ENCODE assay signal across 23 cellular contexts in the genomic region with DNA sequence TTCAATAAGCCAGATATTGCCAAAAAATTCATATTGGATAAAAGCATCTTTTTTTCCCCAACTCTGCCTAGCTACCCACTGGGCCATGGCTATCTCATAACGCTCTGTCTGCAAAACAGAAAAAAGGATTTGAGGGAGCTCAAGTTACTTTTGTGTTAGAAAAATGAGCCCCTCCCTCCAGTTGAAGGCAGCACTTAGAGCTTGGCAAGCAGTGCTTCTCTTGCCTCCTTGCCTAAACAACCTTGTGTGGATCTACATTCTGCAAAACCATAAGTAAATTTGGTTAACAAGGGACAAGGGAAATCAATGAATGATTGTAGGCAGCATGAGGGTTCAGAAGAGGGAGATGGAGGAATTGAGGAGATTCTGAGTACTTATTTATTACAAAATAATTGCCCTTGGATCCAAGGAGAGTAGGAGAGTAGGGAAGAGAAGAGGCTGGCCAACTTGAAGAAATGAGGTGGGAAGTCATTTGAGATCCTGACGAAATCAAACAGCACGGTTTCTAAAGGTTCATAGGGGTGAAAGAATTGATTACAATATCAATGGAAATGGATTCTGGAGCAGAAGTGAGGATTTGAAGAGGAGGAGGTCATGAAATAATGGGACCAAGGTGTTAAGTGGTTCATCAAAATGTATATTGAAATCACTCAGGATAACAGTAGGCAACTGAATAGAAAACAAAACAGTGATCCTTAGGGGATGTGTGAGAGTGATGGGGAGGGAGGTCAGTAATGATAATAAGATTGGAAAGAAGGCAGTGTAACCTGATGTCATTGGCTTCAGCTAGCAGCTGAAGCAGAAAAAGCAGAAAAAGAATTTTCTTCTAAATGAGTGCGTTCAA.
DNase-seq lines count a peak whose midpoint lies in the region; ATAC-seq, FAIRE-seq and TF ChIP-seq lines count a peak whose summit lies in the region.
"Had no signal": no experiment of that assay in that cellular context is flagged by ENCODE, and none has a peak within 500 bp of the region (broad histone marks: within the 10 kb centered on the region; RNA-seq: fewer than 3 reads in every experiment).

No MANE protein-coding gene starts in this region.

- TF ChIP-seq CTCF in H1 (IDR thresholded peaks at IDR 0.05; ENCODE audit: control extremely low read depth in 1 of 3, insufficient read depth in 1 of 3, low read depth in 1 of 3, low read length in 3 of 3), result no peak

- no peak overlapping the region for H2BK15ac ChIP-seq in H1 (ENCODE audit: low read length)
- H2BK15ac ChIP-seq in mesendoderm (replicated peaks; ENCODE audit: low read depth), result no peak overlapping the region

- H3K9ac ChIP-seq in HUES48 (ENCODE audit: low read depth, low read length), result no peak overlapping the region
- no peak overlapping the region for H3K9ac ChIP-seq in H1 (replicated peaks in 1 of 4; ENCODE audit: extremely low read depth in 1 of 4, low read depth in 3 of 4, low read length in 3 of 4)
- no peak overlapping the region for H3K9ac ChIP-seq in mesendoderm (ENCODE audit: low read length)
- H3K9ac ChIP-seq: GM23248 had no signal

- H3K23ac ChIP-seq in H1 (ENCODE audit: insufficient read length) (no peak overlapping the region), mesendoderm (ENCODE audit: low read length) (no peak overlapping the region)

- 19% methylated on average over 4 of the region's 4 CpGs; no CpG with 5 or more reads in 1 of the 2 experiments for WGBS in H1 (ENCODE audit: extremely low coverage in 1 of 2, insufficient coverage in 1 of 2, insufficient read length in 1 of 2, insufficient replicate concordance in 2 of 2, low coverage in 1 of 2, low lambda C conversion rate in 2 of 2, missing lambda C conversion rate in 1 of 2), 2 experiments
- WGBS in iPS DF 6.9 (ENCODE audit: insufficient coverage, insufficient read length), result no CpG with 5 or more reads among the region's 4 CpGs
- WGBS in mesendoderm (ENCODE audit: extremely low coverage, insufficient coverage, low lambda C conversion rate), result no CpG with 5 or more reads among the region's 4 CpGs

- H3K27ac ChIP-seq in HUES48 (ENCODE audit: low read depth, low read length) (peak overlapping the region; percentile 49), H1 (ENCODE audit: low read depth, low read length) (no peak overlapping the region), iPS DF 6.9 (ENCODE audit: low read length) (no peak overlapping the region), mesendoderm (ENCODE audit: low read depth, low read length) (no peak overlapping the region)
- H3K27ac ChIP-seq: A549, C4-2B, GM23248 had no signal

- H3K27me3 Mint-ChIP-seq in stimulated activated naive B cell treated with anti-CD40 and anti-IgM and Interleukin-4, amounts not matched to agents 10 μg/mL and 1 μg/mL and 100 μg/mL, for 72 hours, result no peaks in the 10 kb centered on the region
- H3K27me3 Mint-ChIP-seq: CD4-positive, alpha-beta memory T cell had no signal

- H2AFZ ChIP-seq in H1 (ENCODE audit: low read length), result peak overlapping the region; percentile 13; the same call in 1 of the 2 replicates
- H2AFZ ChIP-seq: GM23248 had no signal

- H4K5ac ChIP-seq in H1 (ENCODE audit: insufficient read length, low read depth, low read length) (no peak overlapping the region), mesendoderm (ENCODE audit: low read length) (no peak overlapping the region)

- H4K8ac ChIP-seq in H1 (ENCODE audit: extremely low read depth, insufficient read depth, low read length), result no peak overlapping the region
- H4K8ac ChIP-seq in mesendoderm (ENCODE audit: low read depth, low read length), result no peak overlapping the region

- ATAC-seq in stimulated activated naive B cell treated with anti-CD40 and anti-IgM and Interleukin-4, amounts not matched to agents 10 μg/mL and 1 μg/mL and 100 μg/mL, for 72 hours (replicated peaks), result no peak
- ATAC-seq: A549 had no signal

- TF ChIP-seq EP300 in H1 (IDR thresholded peaks at IDR 0.05; ENCODE audit: borderline replicate concordance in 1 of 2, low read depth in 2 of 2, low read length in 2 of 2), result no peak

- no peaks in the 10 kb centered on the region for H3K9me3 Mint-ChIP-seq in stimulated activated naive B cell treated with anti-CD40 and anti-IgM and Interleukin-4, amounts not matched to agents 10 μg/mL and 1 μg/mL and 100 μg/mL, for 72 hours
- H3K9me3 Mint-ChIP-seq: HFFc6 had no signal

- H2BK12ac ChIP-seq in H1 (ENCODE audit: low read depth, low read length), result no peak overlapping the region

- DNase-seq in H1 (ENCODE audit: low read depth in 1 of 2, low spot score in 2 of 2) (peak in 1 of 2 experiments; percentile 42), iPS DF 6.9 (ENCODE audit: low read depth, low spot score) (peak; percentile 22), mesendoderm (peak; percentile 15), pons (ENCODE audit: low spot score) (no peak)
- DNase-seq in stimulated activated naive B cell treated with anti-CD40 and anti-IgM and Interleukin-4, amounts not matched to agents 10 μg/mL and 1 μg/mL and 100 μg/mL, for 72 hours, result no peak
- no peak for DNase-seq in activated CD8-positive, alpha-beta memory T cell treated with anti-CD3 and anti-CD28 coated beads, Interleukin-2, amount 50 U/mL, for 4 hours
- DNase-seq in activated naive CD4-positive, alpha-beta T cell treated with anti-CD3 and anti-CD28 coated beads, Interleukin-2, amount 50 U/mL, for 16 hours, result no peak
- DNase-seq: BE2C; CD4-positive, alpha-beta memory T cell; COR-L47; DMS153; DMS79 treated with DMSO at 0.1 percent for 48 hours; EL; GM23248; HCEC 1CT; HFFc6 had no signal

- H3K14ac ChIP-seq in H1 (ENCODE audit: insufficient read length), result no peak overlapping the region

- H3K23me2 ChIP-seq in H1 (ENCODE audit: low read depth, low read length), result no peaks in the 10 kb centered on the region

- H4K91ac ChIP-seq in H1 (replicated peaks; ENCODE audit: insufficient read length, low read length), result no peak overlapping the region

- H2BK120ac ChIP-seq in H1 (replicated peaks; ENCODE audit: low read depth, low read length) (no peak overlapping the region), mesendoderm (ENCODE audit: low read depth, low read length) (no peak overlapping the region)

- no peaks in the 10 kb centered on the region for H3K79me2 ChIP-seq in H1 (ENCODE audit: control insufficient read depth in 1 of 2, insufficient read depth in 2 of 2, low read length in 2 of 2)
- no peaks in the 10 kb centered on the region for H3K79me2 ChIP-seq in mesendoderm (ENCODE audit: control insufficient read depth, insufficient read depth, low read length)

- TF ChIP-seq RAD21 in H1 (IDR thresholded peaks at IDR 0.05 in 1 of 2, conservative IDR thresholded peaks at IDR 0.05 in 1 of 2; ENCODE audit: low read depth in 2 of 2, low read length in 2 of 2), result no peak

- H2BK5ac ChIP-seq in H1 (ENCODE audit: low read depth, low read length) (no peak overlapping the region), mesendoderm (ENCODE audit: low read length) (no peak overlapping the region)

- H3K4me3 ChIP-seq in HUES48 (ENCODE audit: low read depth, low read length) (peak overlapping the region; percentile 6; the same call in 1 of the 2 replicates), H1 (ENCODE audit: extremely low read depth in 1 of 4, insufficient read depth in 2 of 4, low read depth in 3 of 4, low read length in 4 of 4) (peak overlapping the region in 1 of 4 experiments; percentile 11; a peak in 1 of 8 replicates), iPS DF 6.9 (ENCODE audit: low read length) (no peak overlapping the region), mesendoderm (ENCODE audit: low read length) (no peak overlapping the region)
- H3K4me3 ChIP-seq: A549, GM23248 had no signal

- H3K18ac ChIP-seq in H1 (ENCODE audit: extremely low read depth, low read length) (no peak overlapping the region), mesendoderm (ENCODE audit: low read length) (no peak overlapping the region)

- H3K27me3 ChIP-seq in HUES48 (ENCODE audit: control insufficient read depth, insufficient read depth, low read length) (no peaks in the 10 kb centered on the region), H1 (replicated peaks in 1 of 4; ENCODE audit: control insufficient read depth in 3 of 4, extremely low read depth in 1 of 4, insufficient read depth in 3 of 4, low read length in 3 of 4) (no peaks in the 10 kb centered on the region), iPS DF 6.9 (ENCODE audit: control insufficient read depth, insufficient read depth, low read length) (no peaks in the 10 kb centered on the region), mesendoderm (ENCODE audit: insufficient read depth, low read length, poor library complexity) (no peaks in the 10 kb centered on the region)
- H3K27me3 ChIP-seq: BE2C had no signal

- peak overlapping the region; percentile 15 to 27 for H3K4me2 ChIP-seq in H1 (ENCODE audit: insufficient read depth in 1 of 2, low read depth in 2 of 2, low read length in 2 of 2)
- H3K4me2 ChIP-seq in mesendoderm (ENCODE audit: low read length), result no peak overlapping the region
- H3K4me2 ChIP-seq: A549 had no signal

- no peak overlapping the region for H3K4me3 Mint-ChIP-seq in stimulated activated naive B cell treated with anti-CD40 and anti-IgM and Interleukin-4, amounts not matched to agents 10 μg/mL and 1 μg/mL and 100 μg/mL, for 72 hours
- H3K4me3 Mint-ChIP-seq: CD4-positive, alpha-beta memory T cell; HFFc6 had no signal

- no peaks in the 10 kb centered on the region for H4K20me1 ChIP-seq in H1 (replicated peaks in 1 of 2; ENCODE audit: control insufficient read depth in 1 of 2, insufficient read depth in 2 of 2, low read length in 2 of 2)

- no peak overlapping the region for H2AK5ac ChIP-seq in H1 (ENCODE audit: low read depth, low read length)
- no peak overlapping the region for H2AK5ac ChIP-seq in mesendoderm (ENCODE audit: low read length)

- H3K4me1 ChIP-seq in HUES48 (ENCODE audit: control insufficient read depth, insufficient read depth, low read length), result peaks cover 26% of the 10 kb centered on the region
- peaks cover 0 to 4% (median 0%) of the 10 kb centered on the region in 4 experiments; a peak in 1 of 7 replicates for H3K4me1 ChIP-seq in H1 (replicated peaks in 1 of 4; ENCODE audit: control insufficient read depth in 3 of 4, insufficient read depth in 4 of 4, low read length in 3 of 4)
- H3K4me1 ChIP-seq in iPS DF 6.9 (ENCODE audit: control insufficient read depth, insufficient read depth, low read length), result no peaks in the 10 kb centered on the region
- H3K4me1 ChIP-seq in mesendoderm (ENCODE audit: control insufficient read depth, low read depth, low read length), result no peaks in the 10 kb centered on the region
- H3K4me1 ChIP-seq: A549, BE2C had no signal

- H3K9me3 ChIP-seq in HUES48 (ENCODE audit: control insufficient read depth, insufficient read depth, low read length), result no peaks in the 10 kb centered on the region
- no peaks in the 10 kb centered on the region for H3K9me3 ChIP-seq in H1 (ENCODE audit: insufficient read depth in 2 of 2, low read depth in 1 of 2, low read length in 1 of 2)
- no peaks in the 10 kb centered on the region for H3K9me3 ChIP-seq in iPS DF 6.9 (ENCODE audit: control insufficient read depth, insufficient read depth, low read length)
- H3K9me3 ChIP-seq: A549, BE2C had no signal

- no peaks in the 10 kb centered on the region for H3K79me1 ChIP-seq in H1 (ENCODE audit: low read depth, low read length)
- H3K79me1 ChIP-seq in mesendoderm (ENCODE audit: low read length), result no peaks in the 10 kb centered on the region

- FAIRE-seq in H1 (lab: Jason Lieb, UNC), result peak; percentile 63
- FAIRE-seq: A549, D721Med, G401.6, GM12891, HTR-8/SVneo had no signal

- no peak for TF ChIP-seq POLR2A in H1 (IDR thresholded peaks at IDR 0.05; ENCODE audit: control extremely low read depth in 1 of 2, low read depth in 2 of 2, low read length in 2 of 2)

- CTCF ChIA-PET in H1 (lab: Charles Lee; ENCODE audit: partially characterized antibody), result no interaction called here

- no peaks in the 10 kb centered on the region for H3K4me1 Mint-ChIP-seq in stimulated activated naive B cell treated with anti-CD40 and anti-IgM and Interleukin-4, amounts not matched to agents 10 μg/mL and 1 μg/mL and 100 μg/mL, for 72 hours
- H3K4me1 Mint-ChIP-seq: CD4-positive, alpha-beta memory T cell had no signal

- H3K56ac ChIP-seq in H1 (replicated peaks; ENCODE audit: insufficient read length, low read depth, low read length) (no peak overlapping the region), mesendoderm (ENCODE audit: low read length) (no peak overlapping the region)

- H3K4ac ChIP-seq in H1 (replicated peaks; ENCODE audit: insufficient read length, low read depth, low read length) (no peak overlapping the region), mesendoderm (ENCODE audit: low read depth, low read length) (no peak overlapping the region)

- POLR2A ChIA-PET in H1 (lab: Charles Lee; ENCODE audit: partially characterized antibody), result interaction anchor here (1.8 kb wide), 1 partner anchor 10 kb away, joined by 7 read pairs; no protein-coding TSS in a partner anchor

- H3K27ac Mint-ChIP-seq in stimulated activated naive B cell treated with anti-CD40 and anti-IgM and Interleukin-4, amounts not matched to agents 10 μg/mL and 1 μg/mL and 100 μg/mL, for 72 hours, result no peak overlapping the region
- H3K27ac Mint-ChIP-seq: CD4-positive, alpha-beta memory T cell; HFFc6 had no signal

- H3K36me3 ChIP-seq in HUES48 (ENCODE audit: control insufficient read depth, insufficient read depth, low read length) (no peaks in the 10 kb centered on the region), H1 (ENCODE audit: control insufficient read depth in 2 of 4, insufficient read depth in 4 of 4, low read length in 3 of 4) (no peaks in the 10 kb centered on the region), iPS DF 6.9 (ENCODE audit: control insufficient read depth, insufficient read depth, low read length) (no peaks in the 10 kb centered on the region), mesendoderm (ENCODE audit: control insufficient read depth, insufficient read depth, low read length) (no peaks in the 10 kb centered on the region)
- H3K36me3 ChIP-seq: BE2C had no signal

- H2BK20ac ChIP-seq in H1 (ENCODE audit: low read length), result no peak overlapping the region

- no peaks in the 10 kb centered on the region for H3K36me3 Mint-ChIP-seq in stimulated activated naive B cell treated with anti-CD40 and anti-IgM and Interleukin-4, amounts not matched to agents 10 μg/mL and 1 μg/mL and 100 μg/mL, for 72 hours
- H3K36me3 Mint-ChIP-seq: CD4-positive, alpha-beta memory T cell had no signal

Comparison
In these comparisons a context has a peak if more than half of its experiments do, and no peak if none do; other contexts are left out.
1. DNase-seq: peak in iPS DF 6.9 (single experiment) and mesendoderm (single experiment); none in stimulated activated naive B cell treated with anti-CD40 and anti-IgM and Interleukin-4, amounts not matched to agents 10 μg/mL and 1 μg/mL and 100 μg/mL, for 72 hours (single experiment), activated CD8-positive, alpha-beta memory T cell treated with anti-CD3 and anti-CD28 coated beads, Interleukin-2, amount 50 U/mL, for 4 hours (single experiment), pons (single experiment) and activated naive CD4-positive, alpha-beta T cell treated with anti-CD3 and anti-CD28 coated beads, Interleukin-2, amount 50 U/mL, for 16 hours (single experiment).